ENCODE assay signal across 21 cellular contexts in genomic region chr22:49823289-49824045, GRCh38. TPM values are rescaled to one million over a fixed set of nuclear protein-coding genes. Genes with fewer than 3 reads are reported as not detected.
DNase-seq lines count a peak whose midpoint lies in the region; ATAC-seq, FAIRE-seq and TF ChIP-seq lines count a peak whose summit lies in the region.
"Had no signal": no experiment of that assay in that cellular context is flagged by ENCODE, and none has a peak within 500 bp of the region (broad histone marks: within the 10 kb centered on the region; RNA-seq: fewer than 3 reads in every experiment).

No MANE protein-coding gene starts in this region.

- no peak overlapping the region for H3K4me3 ChIP-seq in BLaER1
- no peak overlapping the region for H3K4me3 ChIP-seq in CD8-positive, alpha-beta T cell (ENCODE audit: low read depth, low read length)
- H3K4me3 ChIP-seq in astrocyte (ENCODE audit: insufficient read depth, low read depth, low read length), result no peak overlapping the region
- H3K4me3 ChIP-seq in naive thymus-derived CD4-positive, alpha-beta T cell (ENCODE audit: low read length), result no peak overlapping the region
- H3K4me3 ChIP-seq: esophagus muscularis mucosa, Peyer's patch, SJCRH30, testis had no signal

- CTCF ChIA-PET in CD8-positive, alpha-beta T cell (lab: Charles Lee), result no interaction called here
- CTCF ChIA-PET in naive thymus-derived CD4-positive, alpha-beta T cell (lab: Charles Lee), result no interaction called here

- H4K20me1 ChIP-seq in BLaER1, result peaks cover 87% of the 10 kb centered on the region
- H4K20me1 ChIP-seq in astrocyte (ENCODE audit: insufficient read depth, low read length), result peaks cover 83% of the 10 kb centered on the region

- H3K27ac Mint-ChIP-seq in CD8-positive, alpha-beta T cell, result peak overlapping the region; percentile 66
- no peak overlapping the region for H3K27ac Mint-ChIP-seq in astrocyte (ENCODE audit: unreplicated experiment)
- peak overlapping the region in 6 of 9 donors; percentile 6 to 92 (median 40) for H3K27ac Mint-ChIP-seq in naive thymus-derived CD4-positive, alpha-beta T cell

- H3K9me3 Mint-ChIP-seq in CD8-positive, alpha-beta T cell, result no peaks in the 10 kb centered on the region
- H3K9me3 Mint-ChIP-seq in astrocyte (ENCODE audit: unreplicated experiment), result no peaks in the 10 kb centered on the region
- peaks cover 0 to 5% (median 0%) of the 10 kb centered on the region in 11 donors for H3K9me3 Mint-ChIP-seq in naive thymus-derived CD4-positive, alpha-beta T cell
- H3K9me3 Mint-ChIP-seq: activated CD4-positive, alpha-beta memory T cell treated with anti-CD3 and anti-CD28 coated beads for 36 hours; activated naive CD4-positive, alpha-beta T cell treated with anti-CD3 and anti-CD28 coated beads, Interleukin-2, amount 50 U/mL, for 72 hours had no signal

- H3K9me3 ChIP-seq in BLaER1 (no peaks in the 10 kb centered on the region), astrocyte (ENCODE audit: insufficient read depth, low read depth, low read length) (no peaks in the 10 kb centered on the region)
- H3K9me3 ChIP-seq in CD8-positive, alpha-beta T cell (ENCODE audit: low read length), result no peaks in the 10 kb centered on the region
- no peaks in the 10 kb centered on the region for H3K9me3 ChIP-seq in naive thymus-derived CD4-positive, alpha-beta T cell (ENCODE audit: control insufficient read depth in 2 of 3, low read length in 3 of 3)
- H3K9me3 ChIP-seq: esophagus muscularis mucosa, Peyer's patch, SJCRH30, testis had no signal

- no peak for FAIRE-seq in astrocyte (lab: Jason Lieb, UNC)
- FAIRE-seq: frontal cortex, islet of Langerhans had no signal

- no peak for DNase-seq in CD8-positive, alpha-beta T cell
- DNase-seq in astrocyte (ENCODE audit: low read depth) (no peak), C1 segment of cervical spinal cord (lab: John Stamatoyannopoulos, UW) (no peak)
- no peak for DNase-seq in naive thymus-derived CD4-positive, alpha-beta T cell
- DNase-seq: activated CD4-positive, alpha-beta memory T cell treated with anti-CD3 and anti-CD28 coated beads for 36 hours; effector CD8-positive, alpha-beta T cell; hippocampal formation; NCI-H446 treated with DMSO at 0.1 percent for 48 hours; retina; SJCRH30; stimulated activated CD4-positive, alpha-beta T cell treated with anti-CD3 and anti-CD28 coated beads, Interleukin-2, amount 100 ng/mL, for 48 hours; stimulated activated naive CD4-positive, alpha-beta T cell; testis had no signal

- H3K4me3 Mint-ChIP-seq in CD8-positive, alpha-beta T cell, result peak overlapping the region; percentile 96
- peak overlapping the region; percentile 94 for H3K4me3 Mint-ChIP-seq in astrocyte (ENCODE audit: unreplicated experiment)
- H3K4me3 Mint-ChIP-seq in naive thymus-derived CD4-positive, alpha-beta T cell, result peak overlapping the region in 6 of 10 donors; percentile 38 to 93 (median 84)

- H3K27ac ChIP-seq in BLaER1 (no peak overlapping the region), astrocyte (ENCODE audit: low read depth, low read length) (no peak overlapping the region)
- no peak overlapping the region for H3K27ac ChIP-seq in CD8-positive, alpha-beta T cell (ENCODE audit: low read depth, low read length)
- H3K27ac ChIP-seq in naive thymus-derived CD4-positive, alpha-beta T cell (ENCODE audit: low read depth, low read length), result no peak overlapping the region
- H3K27ac ChIP-seq: esophagus muscularis mucosa, Peyer's patch, SJCRH30, testis had no signal

- intact Hi-C loops in CD8-positive, alpha-beta T cell (cut with DNase I, micrococcal nuclease), result no loop called here
- intact Hi-C loops in naive thymus-derived CD4-positive, alpha-beta T cell (cut with micrococcal nuclease), result no loop called here

- H3K4me1 Mint-ChIP-seq in CD8-positive, alpha-beta T cell (ENCODE audit: low read depth), result peaks cover 50% of the 10 kb centered on the region
- peaks cover 30% of the 10 kb centered on the region for H3K4me1 Mint-ChIP-seq in astrocyte (ENCODE audit: low read depth, unreplicated experiment)
- H3K4me1 Mint-ChIP-seq in naive thymus-derived CD4-positive, alpha-beta T cell, result peaks cover 41 to 65% (median 56%) of the 10 kb centered on the region in 7 donors

- no peaks in the 10 kb centered on the region for H3K27me3 Mint-ChIP-seq in CD8-positive, alpha-beta T cell (ENCODE audit: low read depth)
- H3K27me3 Mint-ChIP-seq in astrocyte (ENCODE audit: low read depth, unreplicated experiment), result no peaks in the 10 kb centered on the region
- H3K27me3 Mint-ChIP-seq in naive thymus-derived CD4-positive, alpha-beta T cell, result no peaks in the 10 kb centered on the region
- H3K27me3 Mint-ChIP-seq: activated CD4-positive, alpha-beta memory T cell treated with anti-CD3 and anti-CD28 coated beads for 36 hours had no signal

- H2AFZ ChIP-seq in astrocyte (ENCODE audit: low read depth, low read length), result no peak overlapping the region

- no peak for ATAC-seq in CD8-positive, alpha-beta T cell
- ATAC-seq in naive thymus-derived CD4-positive, alpha-beta T cell, result no peak
- ATAC-seq in HG03521 (IDR thresholded peaks at IDR 0.05; ENCODE audit: unreplicated experiment), result no peak
- ATAC-seq in activated CD4-positive, CD25-positive, alpha-beta regulatory T cell treated with anti-CD3 and anti-CD28 coated beads, Interleukin-2, amount 50 U/mL, for 24 hours, result no peak
- ATAC-seq: activated naive CD4-positive, alpha-beta T cell treated with anti-CD3 and anti-CD28 coated beads, Interleukin-2, amount 50 U/mL, for 72 hours had no signal

- H3K79me2 ChIP-seq in astrocyte (ENCODE audit: insufficient read depth, low read length), result peaks cover 87% of the 10 kb centered on the region

- H3K4me1 ChIP-seq in BLaER1 (peaks cover 63% of the 10 kb centered on the region), astrocyte (ENCODE audit: insufficient read depth, low read length) (peaks cover 15% of the 10 kb centered on the region)
- peaks cover 41% of the 10 kb centered on the region for H3K4me1 ChIP-seq in CD8-positive, alpha-beta T cell (ENCODE audit: insufficient read depth, low read length)
- peaks cover 25 to 31% of the 10 kb centered on the region in 2 donors for H3K4me1 ChIP-seq in naive thymus-derived CD4-positive, alpha-beta T cell (ENCODE audit: control insufficient read depth in 2 of 2, insufficient read depth in 2 of 2, low read length in 2 of 2)

- H3K36me3 ChIP-seq in BLaER1 (peaks cover 71% of the 10 kb centered on the region), astrocyte (ENCODE audit: insufficient read depth, low read length) (peaks cover 16% of the 10 kb centered on the region)
- H3K36me3 ChIP-seq in CD8-positive, alpha-beta T cell (ENCODE audit: insufficient read depth, low read length), result peaks cover 18% of the 10 kb centered on the region
- peaks cover 15 to 51% (median 22%) of the 10 kb centered on the region in 3 experiments for H3K36me3 ChIP-seq in naive thymus-derived CD4-positive, alpha-beta T cell (ENCODE audit: control insufficient read depth in 2 of 3, insufficient read depth in 3 of 3, low read length in 3 of 3)

- H3K27me3 ChIP-seq in BLaER1 (no peaks in the 10 kb centered on the region), astrocyte (ENCODE audit: insufficient read depth, low read length) (no peaks in the 10 kb centered on the region)
- H3K27me3 ChIP-seq in CD8-positive, alpha-beta T cell (ENCODE audit: insufficient read depth, low read length), result no peaks in the 10 kb centered on the region
- H3K27me3 ChIP-seq in naive thymus-derived CD4-positive, alpha-beta T cell (ENCODE audit: control insufficient read depth in 2 of 2, insufficient read depth in 2 of 2, low read length in 2 of 2), result no peaks in the 10 kb centered on the region
- H3K27me3 ChIP-seq: esophagus muscularis mucosa, Peyer's patch, SJCRH30, testis had no signal

- peak overlapping the region; percentile 98; the same call in 1 of the 2 replicates for H3K4me2 ChIP-seq in BLaER1
- H3K4me2 ChIP-seq in astrocyte (ENCODE audit: low read length), result no peak overlapping the region

- H3K36me3 Mint-ChIP-seq in CD8-positive, alpha-beta T cell, result peaks cover 66% of the 10 kb centered on the region
- peaks cover 25% of the 10 kb centered on the region for H3K36me3 Mint-ChIP-seq in astrocyte (ENCODE audit: low read depth, unreplicated experiment)
- peaks cover 7 to 29% (median 16%) of the 10 kb centered on the region in 5 donors for H3K36me3 Mint-ChIP-seq in naive thymus-derived CD4-positive, alpha-beta T cell

- POLR2A ChIA-PET in CD8-positive, alpha-beta T cell (lab: Charles Lee), result interaction anchor here (0.5 kb wide), 1 partner anchor 57 kb away, joined by 3 read pairs; no protein-coding TSS in a partner anchor
- POLR2A ChIA-PET in naive thymus-derived CD4-positive, alpha-beta T cell (lab: Charles Lee), result interaction anchor here (1.3 kb wide), 1 partner anchor 17 kb away, joined by 3 read pairs; no protein-coding TSS in a partner anchor

- TF ChIP-seq CTCF in CD8-positive, alpha-beta T cell (IDR thresholded peaks at IDR 0.05), result no peak
- no peak for TF ChIP-seq CTCF in astrocyte (IDR thresholded peaks at IDR 0.05; ENCODE audit: insufficient read depth, low read depth, low read length)

- H3K9ac ChIP-seq in BLaER1 (no peak overlapping the region), astrocyte (ENCODE audit: low read length) (no peak overlapping the region)

RNA-seq across cellular contexts. Expression of gene BRD1, which starts 4.2 kb away (rescaled TPM):
- total RNA-seq in CD8-positive, alpha-beta T cell, result 100 to 1,000 TPM; 159 to 167 TPM
- total RNA-seq in astrocyte, result 30.0 and 32.4 TPM in 2 replicates
- total RNA-seq in naive thymus-derived CD4-positive, alpha-beta T cell, result 100 to 1,000 TPM in 2 of 5 experiments, 10 to 100 TPM in 3; 50.0 to 130 (median 87.7) TPM
- 1 to 10 TPM; 2.8 to 3.4 TPM for polyA plus RNA-seq in naive thymus-derived CD4-positive, alpha-beta T cell

RNA-seq across cellular contexts. Expression of gene ZBED4, which starts 30.2 kb away (rescaled TPM):
- 10 to 100 TPM; 16.2 to 16.6 TPM for total RNA-seq in CD8-positive, alpha-beta T cell
- 21.0 and 22.7 TPM in 2 replicates for total RNA-seq in astrocyte
- total RNA-seq in naive thymus-derived CD4-positive, alpha-beta T cell, result 10 to 100 TPM; 13.6 to 20.1 (median 17.1) TPM
- 10 to 100 TPM in 1 of 2 donors, 1 to 10 TPM in 1; 6.0 to 10.6 TPM for polyA plus RNA-seq in naive thymus-derived CD4-positive, alpha-beta T cell
